1 cellular context compared by ENCODE assay signal in genomic region chr9:105447814-105448812, GRCh38.
TF ChIP-seq lines count a peak whose summit lies in the region.

FSD1L (plus strand) TSS chr9:105448034; CDS start chr9:105448221, 187 bp downstream.

TF ChIP-seq in K562, 482 proteins besides CTCF, POLR2A, EP300 and RAD21 (continued from another document and continues in another):
- TF ChIP-seq RREB1 (CRISPR knock-in tag; IDR thresholded peaks at IDR 0.05) = no peak
- no peak for TF ChIP-seq SIX5 (IDR thresholded peaks at IDR 0.05; ENCODE audit: borderline replicate concordance in 1 of 2, insufficient read depth in 1 of 2, low read depth in 1 of 2, low read length in 2 of 2)
- no peak for TF ChIP-seq ZNF174 (CRISPR knock-in tag; IDR thresholded peaks at IDR 0.05)
- TF ChIP-seq ZNF239 (CRISPR knock-in tag; IDR thresholded peaks at IDR 0.05) = no peak
- no peak for TF ChIP-seq NFATC3 (IDR thresholded peaks at IDR 0.05)
- TF ChIP-seq STAG1 (CRISPR knock-in tag; IDR thresholded peaks at IDR 0.05; ENCODE audit: borderline replicate concordance) = no peak
- no peak for TF ChIP-seq POLR3A (IDR thresholded peaks at IDR 0.05; ENCODE audit: borderline replicate concordance, extremely low read depth, insufficient read depth, insufficient read length)
- TF ChIP-seq IRF1 (CRISPR knock-in tag; IDR thresholded peaks at IDR 0.05; ENCODE audit: borderline replicate concordance) = no peak
- no peak for TF ChIP-seq ATF1 (CRISPR knock-in tag; IDR thresholded peaks at IDR 0.05)
- peak; percentile 50 for TF ChIP-seq ATF1 (tag; IDR thresholded peaks at IDR 0.05)
- TF ChIP-seq CXXC5 (CRISPR knock-in tag; IDR thresholded peaks at IDR 0.05) = peak; percentile 92
- TF ChIP-seq ZBTB17 (CRISPR knock-in tag; IDR thresholded peaks at IDR 0.05) = no peak
- TF ChIP-seq, protein P1, sequence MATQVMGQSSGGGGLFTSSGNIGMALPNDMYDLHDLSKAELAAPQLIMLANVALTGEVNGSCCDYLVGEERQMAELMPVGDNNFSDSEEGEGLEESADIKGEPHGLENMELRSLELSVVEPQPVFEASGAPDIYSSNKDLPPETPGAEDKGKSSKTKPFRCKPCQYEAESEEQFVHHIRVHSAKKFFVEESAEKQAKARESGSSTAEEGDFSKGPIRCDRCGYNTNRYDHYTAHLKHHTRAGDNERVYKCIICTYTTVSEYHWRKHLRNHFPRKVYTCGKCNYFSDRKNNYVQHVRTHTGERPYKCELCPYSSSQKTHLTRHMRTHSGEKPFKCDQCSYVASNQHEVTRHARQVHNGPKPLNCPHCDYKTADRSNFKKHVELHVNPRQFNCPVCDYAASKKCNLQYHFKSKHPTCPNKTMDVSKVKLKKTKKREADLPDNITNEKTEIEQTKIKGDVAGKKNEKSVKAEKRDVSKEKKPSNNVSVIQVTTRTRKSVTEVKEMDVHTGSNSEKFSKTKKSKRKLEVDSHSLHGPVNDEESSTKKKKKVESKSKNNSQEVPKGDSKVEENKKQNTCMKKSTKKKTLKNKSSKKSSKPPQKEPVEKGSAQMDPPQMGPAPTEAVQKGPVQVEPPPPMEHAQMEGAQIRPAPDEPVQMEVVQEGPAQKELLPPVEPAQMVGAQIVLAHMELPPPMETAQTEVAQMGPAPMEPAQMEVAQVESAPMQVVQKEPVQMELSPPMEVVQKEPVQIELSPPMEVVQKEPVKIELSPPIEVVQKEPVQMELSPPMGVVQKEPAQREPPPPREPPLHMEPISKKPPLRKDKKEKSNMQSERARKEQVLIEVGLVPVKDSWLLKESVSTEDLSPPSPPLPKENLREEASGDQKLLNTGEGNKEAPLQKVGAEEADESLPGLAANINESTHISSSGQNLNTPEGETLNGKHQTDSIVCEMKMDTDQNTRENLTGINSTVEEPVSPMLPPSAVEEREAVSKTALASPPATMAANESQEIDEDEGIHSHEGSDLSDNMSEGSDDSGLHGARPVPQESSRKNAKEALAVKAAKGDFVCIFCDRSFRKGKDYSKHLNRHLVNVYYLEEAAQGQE (CRISPR knock-in tag; IDR thresholded peaks at IDR 0.05; ENCODE audit: low read depth) = 0 out of 2 replicates have a peak, but pooled peaks have one; percentile 29
- no peak for TF ChIP-seq ZNF133 (CRISPR knock-in tag; IDR thresholded peaks at IDR 0.05)
- TF ChIP-seq MYC (IDR thresholded peaks at IDR 0.05; ENCODE audit: low read depth, low read length) = peak; percentile 55; the same call in 1 of the 2 replicates
- TF ChIP-seq MYC (CRISPR knock-in tag; IDR thresholded peaks at IDR 0.05; ENCODE audit: borderline replicate concordance, low read depth) = no peak
- 0 out of 2 replicates have a peak, but pooled peaks have one; percentile 3 for TF ChIP-seq EGR1 (conservative IDR thresholded peaks at IDR 0.05)
- no peak for TF ChIP-seq CHCHD3 (CRISPR knock-in tag; IDR thresholded peaks at IDR 0.05)
- TF ChIP-seq TAF1 (IDR thresholded peaks at IDR 0.05; ENCODE audit: control insufficient read depth, extremely low read depth, insufficient read depth, low read length, severe bottlenecking) = peak; percentile 3
- TF ChIP-seq, protein P2, sequence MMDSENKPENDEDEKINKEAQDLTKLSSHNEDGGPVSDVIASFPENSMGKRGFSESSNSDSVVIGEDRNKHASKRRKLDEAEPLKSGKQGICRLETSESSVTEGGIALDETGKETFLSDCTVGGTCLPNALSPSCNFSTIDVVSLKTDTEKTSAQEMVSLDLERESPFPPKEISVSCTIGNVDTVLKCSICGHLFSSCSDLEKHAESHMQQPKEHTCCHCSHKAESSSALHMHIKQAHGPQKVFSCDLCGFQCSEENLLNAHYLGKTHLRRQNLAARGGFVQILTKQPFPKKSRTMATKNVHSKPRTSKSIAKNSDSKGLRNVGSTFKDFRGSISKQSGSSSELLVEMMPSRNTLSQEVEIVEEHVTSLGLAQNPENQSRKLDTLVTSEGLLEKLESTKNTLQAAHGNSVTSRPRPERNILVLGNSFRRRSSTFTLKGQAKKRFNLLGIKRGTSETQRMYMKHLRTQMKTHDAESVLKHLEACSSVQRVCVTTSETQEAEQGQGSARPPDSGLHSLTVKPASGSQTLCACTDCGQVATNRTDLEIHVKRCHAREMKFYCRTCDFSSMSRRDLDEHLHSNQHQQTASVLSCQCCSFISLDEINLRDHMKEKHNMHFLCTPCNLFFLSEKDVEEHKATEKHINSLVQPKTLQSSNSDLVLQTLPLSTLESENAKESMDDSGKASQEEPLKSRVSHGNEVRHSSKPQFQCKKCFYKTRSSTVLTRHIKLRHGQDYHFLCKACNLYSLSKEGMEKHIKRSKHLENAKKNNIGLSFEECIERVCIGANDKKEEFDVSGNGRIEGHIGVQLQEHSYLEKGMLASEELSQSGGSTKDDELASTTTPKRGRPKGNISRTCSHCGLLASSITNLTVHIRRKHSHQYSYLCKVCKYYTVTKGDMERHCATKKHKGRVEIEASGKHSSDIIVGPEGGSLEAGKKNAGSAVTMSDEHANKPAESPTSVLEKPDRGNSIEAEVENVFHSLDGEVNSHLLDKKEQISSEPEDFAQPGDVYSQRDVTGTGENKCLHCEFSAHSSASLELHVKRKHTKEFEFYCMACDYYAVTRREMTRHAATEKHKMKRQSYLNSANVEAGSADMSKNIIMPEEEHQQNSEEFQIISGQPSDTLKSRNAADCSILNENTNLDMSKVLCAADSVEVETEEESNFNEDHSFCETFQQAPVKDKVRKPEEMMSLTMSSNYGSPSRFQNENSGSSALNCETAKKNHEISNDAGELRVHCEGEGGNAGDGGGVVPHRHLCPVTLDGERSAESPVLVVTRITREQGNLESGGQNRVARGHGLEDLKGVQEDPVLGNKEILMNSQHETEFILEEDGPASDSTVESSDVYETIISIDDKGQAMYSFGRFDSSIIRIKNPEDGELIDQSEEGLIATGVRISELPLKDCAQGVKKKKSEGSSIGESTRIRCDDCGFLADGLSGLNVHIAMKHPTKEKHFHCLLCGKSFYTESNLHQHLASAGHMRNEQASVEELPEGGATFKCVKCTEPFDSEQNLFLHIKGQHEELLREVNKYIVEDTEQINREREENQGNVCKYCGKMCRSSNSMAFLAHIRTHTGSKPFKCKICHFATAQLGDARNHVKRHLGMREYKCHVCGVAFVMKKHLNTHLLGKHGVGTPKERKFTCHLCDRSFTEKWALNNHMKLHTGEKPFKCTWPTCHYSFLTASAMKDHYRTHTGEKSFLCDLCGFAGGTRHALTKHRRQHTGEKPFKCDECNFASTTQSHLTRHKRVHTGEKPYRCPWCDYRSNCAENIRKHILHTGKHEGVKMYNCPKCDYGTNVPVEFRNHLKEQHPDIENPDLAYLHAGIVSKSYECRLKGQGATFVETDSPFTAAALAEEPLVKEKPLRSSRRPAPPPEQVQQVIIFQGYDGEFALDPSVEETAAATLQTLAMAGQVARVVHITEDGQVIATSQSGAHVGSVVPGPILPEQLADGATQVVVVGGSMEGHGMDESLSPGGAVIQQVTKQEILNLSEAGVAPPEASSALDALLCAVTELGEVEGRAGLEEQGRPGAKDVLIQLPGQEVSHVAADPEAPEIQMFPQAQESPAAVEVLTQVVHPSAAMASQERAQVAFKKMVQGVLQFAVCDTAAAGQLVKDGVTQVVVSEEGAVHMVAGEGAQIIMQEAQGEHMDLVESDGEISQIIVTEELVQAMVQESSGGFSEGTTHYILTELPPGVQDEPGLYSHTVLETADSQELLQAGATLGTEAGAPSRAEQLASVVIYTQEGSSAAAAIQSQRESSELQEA (IDR thresholded peaks at IDR 0.05; ENCODE audit: low read depth) = no peak
- no peak for TF ChIP-seq RBM15 (IDR thresholded peaks at IDR 0.05; ENCODE audit: insufficient read depth, low read length)
- TF ChIP-seq TFAP4 (CRISPR knock-in tag; IDR thresholded peaks at IDR 0.05; ENCODE audit: borderline replicate concordance) = peak; percentile 53; the same call in 1 of the 2 replicates
- TF ChIP-seq ZNF217 (CRISPR knock-in tag; IDR thresholded peaks at IDR 0.05) = no peak
- no peak for TF ChIP-seq ZNF79 (CRISPR knock-in tag; IDR thresholded peaks at IDR 0.05; ENCODE audit: low read depth)
- no peak for TF ChIP-seq KLF10 (CRISPR knock-in tag; IDR thresholded peaks at IDR 0.05)
- TF ChIP-seq PHF20 (IDR thresholded peaks at IDR 0.05; ENCODE audit: partially characterized antibody) = peak; percentile 67
- no peak for TF ChIP-seq FOXM1 (IDR thresholded peaks at IDR 0.05; ENCODE audit: low read depth)
- no peak for TF ChIP-seq FOXM1 (CRISPR knock-in tag; IDR thresholded peaks at IDR 0.05; ENCODE audit: low read depth)
- TF ChIP-seq THRA (IDR thresholded peaks at IDR 0.05) = no peak
- no peak for TF ChIP-seq XRCC4 (IDR thresholded peaks at IDR 0.05; ENCODE audit: extremely low read depth, insufficient read depth, insufficient read length)
- peak; percentile 51 for TF ChIP-seq NEUROD1 (IDR thresholded peaks at IDR 0.05; ENCODE audit: borderline replicate concordance, low read depth, low read length, partially characterized antibody)
- TF ChIP-seq, protein P3, sequence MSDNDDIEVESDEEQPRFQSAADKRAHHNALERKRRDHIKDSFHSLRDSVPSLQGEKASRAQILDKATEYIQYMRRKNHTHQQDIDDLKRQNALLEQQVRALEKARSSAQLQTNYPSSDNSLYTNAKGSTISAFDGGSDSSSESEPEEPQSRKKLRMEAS (CRISPR knock-in tag; IDR thresholded peaks at IDR 0.05) = 0 out of 2 replicates have a peak, but pooled peaks have one; percentile 12
- TF ChIP-seq ZNF184 (CRISPR knock-in tag; IDR thresholded peaks at IDR 0.05) = no peak
- TF ChIP-seq EP400 (IDR thresholded peaks at IDR 0.05) = 0 out of 2 replicates have a peak, but pooled peaks have one; percentile 10
- TF ChIP-seq, protein P4, sequence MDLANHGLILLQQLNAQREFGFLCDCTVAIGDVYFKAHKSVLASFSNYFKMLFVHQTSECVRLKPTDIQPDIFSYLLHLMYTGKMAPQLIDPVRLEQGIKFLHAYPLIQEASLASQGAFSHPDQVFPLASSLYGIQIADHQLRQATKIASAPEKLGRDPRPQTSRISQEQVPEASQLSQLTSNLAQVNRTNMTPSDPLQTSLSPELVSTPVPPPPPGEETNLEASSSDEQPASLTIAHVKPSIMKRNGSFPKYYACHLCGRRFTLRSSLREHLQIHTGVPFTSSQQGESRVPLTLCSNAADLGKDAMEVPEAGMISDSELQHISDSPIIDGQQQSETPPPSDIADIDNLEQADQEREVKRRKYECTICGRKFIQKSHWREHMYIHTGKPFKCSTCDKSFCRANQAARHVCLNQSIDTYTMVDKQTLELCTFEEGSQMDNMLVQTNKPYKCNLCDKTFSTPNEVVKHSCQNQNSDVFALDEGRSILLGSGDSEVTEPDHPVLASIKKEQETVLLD (IDR thresholded peaks at IDR 0.05) = peak; percentile 78; the same call in 1 of the 2 replicates
- TF ChIP-seq ZC3H8 (IDR thresholded peaks at IDR 0.05) = no peak
- TF ChIP-seq ILF3 (IDR thresholded peaks at IDR 0.05; ENCODE audit: borderline replicate concordance) = no peak
- TF ChIP-seq XRCC3 (IDR thresholded peaks at IDR 0.05) = no peak
- TF ChIP-seq TSC22D4 (tag; IDR thresholded peaks at IDR 0.05) = no peak
- peak; percentile 69 for TF ChIP-seq TBP (optimal IDR thresholded peaks at IDR 0.05; ENCODE audit: low read depth, low read length)
